ENCODE assay signal across 1 cellular context in genomic region chr21:41458559-41458958, GRCh38.
TF ChIP-seq lines count a peak whose summit lies in the region.

No MANE protein-coding gene starts in this region.

TF ChIP-seq in GM12878, 131 proteins besides CTCF, POLR2A, EP300 and RAD21 (continued from another document):
- TF ChIP-seq, protein P1, sequence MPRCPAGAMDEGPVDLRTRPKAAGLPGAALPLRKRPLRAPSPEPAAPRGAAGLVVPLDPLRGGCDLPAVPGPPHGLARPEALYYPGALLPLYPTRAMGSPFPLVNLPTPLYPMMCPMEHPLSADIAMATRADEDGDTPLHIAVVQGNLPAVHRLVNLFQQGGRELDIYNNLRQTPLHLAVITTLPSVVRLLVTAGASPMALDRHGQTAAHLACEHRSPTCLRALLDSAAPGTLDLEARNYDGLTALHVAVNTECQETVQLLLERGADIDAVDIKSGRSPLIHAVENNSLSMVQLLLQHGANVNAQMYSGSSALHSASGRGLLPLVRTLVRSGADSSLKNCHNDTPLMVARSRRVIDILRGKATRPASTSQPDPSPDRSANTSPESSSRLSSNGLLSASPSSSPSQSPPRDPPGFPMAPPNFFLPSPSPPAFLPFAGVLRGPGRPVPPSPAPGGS (IDR thresholded peaks at IDR 0.05; ENCODE audit: borderline replicate concordance, insufficient read depth, low read depth, low read length, poor library complexity, severe bottlenecking): no peak
- TF ChIP-seq POLR2AphosphoS2 (IDR thresholded peaks at IDR 0.05; ENCODE audit: low read depth, low read length) (no peak), SMAD5 (IDR thresholded peaks at IDR 0.05; ENCODE audit: low read depth) (no peak), RELA (IDR thresholded peaks at IDR 0.05; ENCODE audit: borderline replicate concordance, partially characterized antibody) (no peak), MTA2 (IDR thresholded peaks at IDR 0.05; ENCODE audit: low read depth) (no peak), CEBPB (IDR thresholded peaks at IDR 0.05; ENCODE audit: borderline replicate concordance in 1 of 2, low read depth in 2 of 2, low read length in 2 of 2) (no peak), TBL1XR1 (IDR thresholded peaks at IDR 0.05; ENCODE audit: low read depth, low read length) (no peak), IRF4 (IDR thresholded peaks at IDR 0.05; ENCODE audit: low read depth, low read length) (no peak), NKRF (conservative IDR thresholded peaks at IDR 0.05) (no peak), SREBF2 (IDR thresholded peaks at IDR 0.05; ENCODE audit: low read length) (no peak)
- TF ChIP-seq, protein P2, sequence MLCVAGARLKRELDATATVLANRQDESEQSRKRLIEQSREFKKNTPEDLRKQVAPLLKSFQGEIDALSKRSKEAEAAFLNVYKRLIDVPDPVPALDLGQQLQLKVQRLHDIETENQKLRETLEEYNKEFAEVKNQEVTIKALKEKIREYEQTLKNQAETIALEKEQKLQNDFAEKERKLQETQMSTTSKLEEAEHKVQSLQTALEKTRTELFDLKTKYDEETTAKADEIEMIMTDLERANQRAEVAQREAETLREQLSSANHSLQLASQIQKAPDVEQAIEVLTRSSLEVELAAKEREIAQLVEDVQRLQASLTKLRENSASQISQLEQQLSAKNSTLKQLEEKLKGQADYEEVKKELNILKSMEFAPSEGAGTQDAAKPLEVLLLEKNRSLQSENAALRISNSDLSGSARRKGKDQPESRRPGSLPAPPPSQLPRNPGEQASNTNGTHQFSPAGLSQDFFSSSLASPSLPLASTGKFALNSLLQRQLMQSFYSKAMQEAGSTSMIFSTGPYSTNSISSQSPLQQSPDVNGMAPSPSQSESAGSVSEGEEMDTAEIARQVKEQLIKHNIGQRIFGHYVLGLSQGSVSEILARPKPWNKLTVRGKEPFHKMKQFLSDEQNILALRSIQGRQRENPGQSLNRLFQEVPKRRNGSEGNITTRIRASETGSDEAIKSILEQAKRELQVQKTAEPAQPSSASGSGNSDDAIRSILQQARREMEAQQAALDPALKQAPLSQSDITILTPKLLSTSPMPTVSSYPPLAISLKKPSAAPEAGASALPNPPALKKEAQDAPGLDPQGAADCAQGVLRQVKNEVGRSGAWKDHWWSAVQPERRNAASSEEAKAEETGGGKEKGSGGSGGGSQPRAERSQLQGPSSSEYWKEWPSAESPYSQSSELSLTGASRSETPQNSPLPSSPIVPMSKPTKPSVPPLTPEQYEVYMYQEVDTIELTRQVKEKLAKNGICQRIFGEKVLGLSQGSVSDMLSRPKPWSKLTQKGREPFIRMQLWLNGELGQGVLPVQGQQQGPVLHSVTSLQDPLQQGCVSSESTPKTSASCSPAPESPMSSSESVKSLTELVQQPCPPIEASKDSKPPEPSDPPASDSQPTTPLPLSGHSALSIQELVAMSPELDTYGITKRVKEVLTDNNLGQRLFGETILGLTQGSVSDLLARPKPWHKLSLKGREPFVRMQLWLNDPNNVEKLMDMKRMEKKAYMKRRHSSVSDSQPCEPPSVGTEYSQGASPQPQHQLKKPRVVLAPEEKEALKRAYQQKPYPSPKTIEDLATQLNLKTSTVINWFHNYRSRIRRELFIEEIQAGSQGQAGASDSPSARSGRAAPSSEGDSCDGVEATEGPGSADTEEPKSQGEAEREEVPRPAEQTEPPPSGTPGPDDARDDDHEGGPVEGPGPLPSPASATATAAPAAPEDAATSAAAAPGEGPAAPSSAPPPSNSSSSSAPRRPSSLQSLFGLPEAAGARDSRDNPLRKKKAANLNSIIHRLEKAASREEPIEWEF (IDR thresholded peaks at IDR 0.05; ENCODE audit: insufficient replicate concordance, low read depth, low read length): no peak
- TF ChIP-seq, protein P3, sequence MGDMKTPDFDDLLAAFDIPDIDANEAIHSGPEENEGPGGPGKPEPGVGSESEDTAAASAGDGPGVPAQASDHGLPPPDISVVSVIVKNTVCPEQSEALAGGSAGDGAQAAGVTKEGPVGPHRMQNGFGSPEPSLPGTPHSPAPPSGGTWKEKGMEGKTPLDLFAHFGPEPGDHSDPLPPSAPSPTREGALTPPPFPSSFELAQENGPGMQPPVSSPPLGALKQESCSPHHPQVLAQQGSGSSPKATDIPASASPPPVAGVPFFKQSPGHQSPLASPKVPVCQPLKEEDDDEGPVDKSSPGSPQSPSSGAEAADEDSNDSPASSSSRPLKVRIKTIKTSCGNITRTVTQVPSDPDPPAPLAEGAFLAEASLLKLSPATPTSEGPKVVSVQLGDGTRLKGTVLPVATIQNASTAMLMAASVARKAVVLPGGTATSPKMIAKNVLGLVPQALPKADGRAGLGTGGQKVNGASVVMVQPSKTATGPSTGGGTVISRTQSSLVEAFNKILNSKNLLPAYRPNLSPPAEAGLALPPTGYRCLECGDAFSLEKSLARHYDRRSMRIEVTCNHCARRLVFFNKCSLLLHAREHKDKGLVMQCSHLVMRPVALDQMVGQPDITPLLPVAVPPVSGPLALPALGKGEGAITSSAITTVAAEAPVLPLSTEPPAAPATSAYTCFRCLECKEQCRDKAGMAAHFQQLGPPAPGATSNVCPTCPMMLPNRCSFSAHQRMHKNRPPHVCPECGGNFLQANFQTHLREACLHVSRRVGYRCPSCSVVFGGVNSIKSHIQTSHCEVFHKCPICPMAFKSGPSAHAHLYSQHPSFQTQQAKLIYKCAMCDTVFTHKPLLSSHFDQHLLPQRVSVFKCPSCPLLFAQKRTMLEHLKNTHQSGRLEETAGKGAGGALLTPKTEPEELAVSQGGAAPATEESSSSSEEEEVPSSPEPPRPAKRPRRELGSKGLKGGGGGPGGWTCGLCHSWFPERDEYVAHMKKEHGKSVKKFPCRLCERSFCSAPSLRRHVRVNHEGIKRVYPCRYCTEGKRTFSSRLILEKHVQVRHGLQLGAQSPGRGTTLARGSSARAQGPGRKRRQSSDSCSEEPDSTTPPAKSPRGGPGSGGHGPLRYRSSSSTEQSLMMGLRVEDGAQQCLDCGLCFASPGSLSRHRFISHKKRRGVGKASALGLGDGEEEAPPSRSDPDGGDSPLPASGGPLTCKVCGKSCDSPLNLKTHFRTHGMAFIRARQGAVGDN (IDR thresholded peaks at IDR 0.05): no peak
